10 cellular contexts compared by ENCODE assay signal in the genomic region with DNA sequence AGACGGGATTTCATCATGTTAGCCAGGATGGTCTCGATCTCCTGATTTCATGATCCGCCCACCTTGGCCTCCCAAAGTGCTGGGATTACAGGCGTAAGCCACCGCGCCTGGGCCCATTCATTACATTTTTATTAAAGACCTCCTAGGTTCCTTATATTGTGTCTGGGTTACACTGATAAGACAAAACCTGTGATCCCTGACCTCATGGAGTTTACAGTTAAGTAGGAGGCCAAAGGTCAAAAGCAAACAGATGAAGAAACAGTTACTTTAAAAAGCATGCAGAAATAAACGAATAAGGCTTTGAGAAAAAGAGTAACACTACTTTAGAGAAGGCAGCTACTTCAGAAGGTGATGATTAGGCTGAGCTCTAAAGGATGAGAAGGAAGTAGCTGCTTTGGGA. TPM values are rescaled to one million over a fixed set of nuclear protein-coding genes. Genes with fewer than 3 reads are reported as not detected.
"Had no signal": no experiment of that assay in that cellular context is flagged by ENCODE, and none has a peak within 500 bp of the region (broad histone marks: within the 10 kb centered on the region; RNA-seq: fewer than 3 reads in every experiment).

No MANE protein-coding gene starts in this region.

- H3K4me1 ChIP-seq: HAP-1 had no signal

- H3K27ac Mint-ChIP-seq: HFFc6 had no signal

- DNase-seq: GM23248, GOT3, H7, H9, HCEC 1CT, HFFc6 had no signal

- H3K9ac ChIP-seq: GM23248 had no signal

- H3K9me3 ChIP-seq: HAP-1 had no signal

- H2AFZ ChIP-seq: GM23248 had no signal

- H3K27ac ChIP-seq: GM23248 had no signal

- H3K36me3 ChIP-seq: HAP-1 had no signal

- ATAC-seq: HCT116 had no signal

- FAIRE-seq: H1, H54 had no signal

- H3K9me3 Mint-ChIP-seq: HFFc6 had no signal

- H3K4me3 Mint-ChIP-seq: H9, HFFc6 had no signal

- H3K4me3 ChIP-seq: GM23248, HAP-1 had no signal

RNA-seq across cellular contexts. Expression of gene HLF, which starts 14.9 kb away (rescaled TPM):
- total RNA-seq: GM23248, HFFc6 had no signal
